ENCODE assay signal across 8 cellular contexts in genomic region chr2:231706731-231707624, GRCh38. TPM values are rescaled to one million over a fixed set of nuclear protein-coding genes. Genes with fewer than 3 reads are reported as not detected.
DNase-seq lines count a peak whose midpoint lies in the region; ATAC-seq and TF ChIP-seq lines count a peak whose summit lies in the region.

No MANE protein-coding gene starts in this region.

- peak overlapping the region; percentile 90 for H3K4me2 ChIP-seq in PC-3 (ENCODE audit: low read length)

- H3K4me3 ChIP-seq in Jurkat, Clone E6-1 (ENCODE audit: low read length), result peak overlapping the region; percentile 90
- H3K4me3 ChIP-seq in PC-3 (ENCODE audit: low read length) (peak overlapping the region; percentile 84), esophagus muscularis mucosa (peak overlapping the region; percentile 78 to 100 (median 94))

- H3K9me3 ChIP-seq in PC-3 (ENCODE audit: low read length) (no peaks in the 10 kb centered on the region), esophagus muscularis mucosa (no peaks in the 10 kb centered on the region)

- no peak for TF ChIP-seq EP300 in esophagus muscularis mucosa (IDR thresholded peaks at IDR 0.05)

- peaks cover 56% of the 10 kb centered on the region for H3K79me2 ChIP-seq in PC-3 (ENCODE audit: low read length)

- TF ChIP-seq CTCF in PC-3 (conservative IDR thresholded peaks at IDR 0.05; ENCODE audit: low read depth, low read length) (peak; percentile 95), esophagus muscularis mucosa (IDR thresholded peaks at IDR 0.05) (peak; percentile 76 to 86 (median 79))

- H3K9me2 ChIP-seq in PC-3 (replicated peaks; ENCODE audit: low read length), result no peaks in the 10 kb centered on the region

- peak overlapping the region; percentile 97 for H3K9ac ChIP-seq in PC-3 (ENCODE audit: low read length)

- intact Hi-C loops in PC-3 (cut with micrococcal nuclease) (loop anchor here (1.0 kb wide), 1 partner anchor 45 kb away; no protein-coding TSS in a partner anchor), esophagus muscularis mucosa (cut with DNase I) (no loop called here)

- ATAC-seq in GM21619 (IDR thresholded peaks at IDR 0.05; ENCODE audit: unreplicated experiment) (peak; percentile 38), PC-3 (peak; percentile 43)

- H4K20me1 ChIP-seq in PC-3 (ENCODE audit: low read length), result peaks cover 32% of the 10 kb centered on the region

- WGBS in esophagus muscularis mucosa, result under 1% methylated on average over 22 of the region's 66 CpGs

- DNase-seq in DMS79 (lab: John Stamatoyannopoulos, UW), result peak; percentile 97
- DNase-seq in Jurkat, Clone E6-1 (ENCODE audit: low read depth, low spot score), result peak; percentile 98
- peak; percentile 99 for DNase-seq in PC-3
- DNase-seq in activated T-cell treated with anti-CD3 and anti-CD28 coated beads, Interleukin-2, amount 50 U/mL, for 48 hours, result peak; percentile 97 to 98
- DNase-seq in esophagus muscularis mucosa (ENCODE audit: extremely low spot score), result peak; percentile 99
- peak; percentile 98 for DNase-seq in myocyte (ENCODE audit: low read depth)
- DNase-seq in stimulated activated CD8-positive, alpha-beta memory T cell treated with anti-CD3 and anti-CD28 coated beads, Interleukin-7, amount 100 ng/mL, for 48 hours (ENCODE audit: extremely low read depth in 1 of 2, low read depth in 1 of 2), result peak; percentile 89 to 94

- H3K36me3 ChIP-seq in PC-3 (ENCODE audit: low read depth, low read length) (peaks cover 25% of the 10 kb centered on the region), esophagus muscularis mucosa (peaks cover 3 to 6% (median 4%) of the 10 kb centered on the region in 4 donors)

- POLR2A ChIA-PET in PC-3 (lab: Charles Lee; ENCODE audit: unreplicated experiment), result no interaction called here

- peaks cover 10% of the 10 kb centered on the region for H3F3A ChIP-seq in PC-3 (ENCODE audit: low read length, unreplicated experiment)

- peak overlapping the region; percentile 87 for H2AFZ ChIP-seq in PC-3 (ENCODE audit: low read length)

- H3K27ac ChIP-seq in PC-3 (ENCODE audit: low read length) (peak overlapping the region; percentile 92), esophagus muscularis mucosa (replicated peaks in 1 of 4) (peak overlapping the region; percentile 98 to 100 (median 100))

- H3K27me3 ChIP-seq in PC-3 (ENCODE audit: low read length), result no peaks in the 10 kb centered on the region
- no peaks in the 10 kb centered on the region for H3K27me3 ChIP-seq in esophagus muscularis mucosa

- peak; percentile 89 for TF ChIP-seq POLR2A in esophagus muscularis mucosa (IDR thresholded peaks at IDR 0.05; ENCODE audit: low read depth)

- TSS peak; percentile 24 for BruUV-seq in PC-3 (replicated peaks; lab: Mats Ljungman, UMichigan)

- CTCF ChIA-PET in PC-3 (lab: Charles Lee), result interaction anchor here (0.6 kb wide), 1 partner anchor 58 kb away, joined by 3 read pairs; no protein-coding TSS in a partner anchor

- H3K4me1 ChIP-seq in PC-3 (ENCODE audit: insufficient read depth, low read length), result peaks cover 20% of the 10 kb centered on the region
- H3K4me1 ChIP-seq in esophagus muscularis mucosa, result peaks cover 32 to 64% (median 55%) of the 10 kb centered on the region in 4 donors

RNA-seq across cellular contexts. Expression of gene PTMA, which starts 1.3 kb away (rescaled TPM):
- polyA plus RNA-seq in Jurkat, Clone E6-1 (2012; ENCODE audit: insufficient read depth, insufficient read length), result 4,686 TPM
- total RNA-seq in PC-3 (2014; rRNA removed) (1,625 and 2,032 TPM in 2 replicates), esophagus muscularis mucosa (100 to 1,000 TPM; 571 to 894 (median 806) TPM), myocyte (274 and 313 TPM in 2 replicates)
- 210 TPM for polyA plus RNA-seq in myocyte (2012)

Comparison
In these comparisons a context has a peak if more than half of its experiments do, and no peak if none do; other contexts are left out.
1. Peak in every context shown above with its lines: DNase-seq, ATAC-seq, H3K4me3 ChIP-seq and H3K27ac ChIP-seq.